24 cellular contexts compared by ENCODE assay signal in genomic region chr9:121034529-121034928, GRCh38.
"Had no signal": no experiment of that assay in that cellular context is flagged by ENCODE, and none has a peak within 500 bp of the region (broad histone marks: within the 10 kb centered on the region; RNA-seq: fewer than 3 reads in every experiment).

No MANE protein-coding gene starts in this region.

- H2AFZ ChIP-seq: neural progenitor cell, parathyroid adenoma had no signal

- DNase-seq: effector memory CD8-positive, alpha-beta T cell; gastrocnemius medialis; head of caudate nucleus; left ventricle myocardium superior; mucosa of descending colon; naive B cell; stimulated activated CD4-positive, alpha-beta T cell treated with anti-CD3 and anti-CD28 coated beads, Interleukin-12 subunit alpha, Interleukin-12 subunit beta, amount 100 ng/mL, for 4 hours; stimulated activated CD4-positive, alpha-beta T cell treated with anti-CD3 and anti-CD28 coated beads, Interleukin-1b, Interleukin-23, amount 100 ng/mL, for 48 hours; stimulated activated CD4-positive, alpha-beta T cell treated with anti-CD3 and anti-CD28 coated beads, Interleukin-4, amount 100 ng/mL, for 1 hour; stimulated activated naive CD4-positive, alpha-beta T cell treated with Interleukin-2 at 50 U/mL for 16 hours; stomach; thyroid gland; trophoblast cell had no signal

- H3K9me3 ChIP-seq: gastrocnemius medialis, mucosa of descending colon, stomach, thyroid gland had no signal

- H3K9ac ChIP-seq: neural progenitor cell, parathyroid adenoma had no signal

- H3K4me1 ChIP-seq: gastrocnemius medialis, neural progenitor cell, parathyroid adenoma, thyroid gland had no signal

- H3K36me3 Mint-ChIP-seq: natural killer cell treated with Interleukin-12 subunit alpha and Interleukin-12 subunit beta and Interleukin-15 and Interleukin-18, amount 100 ng/mL, for 72 hours; stimulated activated effector memory CD8-positive, alpha-beta T cell treated with anti-CD3 and anti-CD28 coated beads, Interleukin-12 subunit alpha, Interleukin-12 subunit beta, amount 100 ng/mL, for 72 hours had no signal

- H3K4me2 ChIP-seq: neural progenitor cell, smooth muscle cell had no signal

- H3K27me3 ChIP-seq: gastrocnemius medialis, neural progenitor cell, stomach, thyroid gland had no signal

- H3K27ac ChIP-seq: coronary artery, gastrocnemius medialis, neural progenitor cell, parathyroid adenoma, stomach, thyroid gland had no signal

- H3K9me3 Mint-ChIP-seq: effector memory CD8-positive, alpha-beta T cell; memory B cell; natural killer cell treated with Interleukin-12 subunit alpha and Interleukin-12 subunit beta and Interleukin-15 and Interleukin-18, amount 100 ng/mL, for 72 hours; neural progenitor cell; stimulated activated effector memory CD8-positive, alpha-beta T cell treated with anti-CD3 and anti-CD28 coated beads, Interleukin-12 subunit alpha, Interleukin-12 subunit beta, amount 100 ng/mL, for 72 hours had no signal

- H3K79me2 ChIP-seq: parathyroid adenoma had no signal

- H3K36me3 ChIP-seq: gastrocnemius medialis, neural progenitor cell, thyroid gland had no signal

- H3K4me3 Mint-ChIP-seq: effector memory CD8-positive, alpha-beta T cell; memory B cell; natural killer cell treated with Interleukin-12 subunit alpha and Interleukin-12 subunit beta and Interleukin-15 and Interleukin-18, amount 100 ng/mL, for 72 hours; neural progenitor cell; stimulated activated effector memory CD8-positive, alpha-beta T cell treated with anti-CD3 and anti-CD28 coated beads, Interleukin-12 subunit alpha, Interleukin-12 subunit beta, amount 100 ng/mL, for 72 hours had no signal

- ATAC-seq: effector memory CD8-positive, alpha-beta T cell; gastrocnemius medialis; left ventricle myocardium superior; mucosa of descending colon; natural killer cell treated with Interleukin-12 subunit alpha and Interleukin-12 subunit beta and Interleukin-15 and Interleukin-18, amount 100 ng/mL, for 72 hours; sciatic nerve; stimulated activated effector memory CD8-positive, alpha-beta T cell treated with anti-CD3 and anti-CD28 coated beads, Interleukin-12 subunit alpha, Interleukin-12 subunit beta, amount 100 ng/mL, for 72 hours had no signal

- H3K27me3 Mint-ChIP-seq: effector memory CD8-positive, alpha-beta T cell; memory B cell; naive B cell; natural killer cell treated with Interleukin-12 subunit alpha and Interleukin-12 subunit beta and Interleukin-15 and Interleukin-18, amount 100 ng/mL, for 72 hours; progenitor cell of endocrine pancreas had no signal

- H3K4me1 Mint-ChIP-seq: memory B cell; naive B cell; neural progenitor cell; stimulated activated effector memory CD8-positive, alpha-beta T cell treated with anti-CD3 and anti-CD28 coated beads, Interleukin-12 subunit alpha, Interleukin-12 subunit beta, amount 100 ng/mL, for 72 hours had no signal

- FAIRE-seq: keratinocyte had no signal

- H3K4me3 ChIP-seq: coronary artery, gastrocnemius medialis, lung, mucosa of descending colon, neural progenitor cell, smooth muscle cell, stomach, thyroid gland had no signal

- H3K27ac Mint-ChIP-seq: memory B cell; natural killer cell treated with Interleukin-12 subunit alpha and Interleukin-12 subunit beta and Interleukin-15 and Interleukin-18, amount 100 ng/mL, for 72 hours; neural progenitor cell; progenitor cell of endocrine pancreas; stimulated activated effector memory CD8-positive, alpha-beta T cell treated with anti-CD3 and anti-CD28 coated beads, Interleukin-12 subunit alpha, Interleukin-12 subunit beta, amount 100 ng/mL, for 72 hours had no signal
